Comparison of ENCODE assay signal across 23 cellular contexts in the genomic region with DNA sequence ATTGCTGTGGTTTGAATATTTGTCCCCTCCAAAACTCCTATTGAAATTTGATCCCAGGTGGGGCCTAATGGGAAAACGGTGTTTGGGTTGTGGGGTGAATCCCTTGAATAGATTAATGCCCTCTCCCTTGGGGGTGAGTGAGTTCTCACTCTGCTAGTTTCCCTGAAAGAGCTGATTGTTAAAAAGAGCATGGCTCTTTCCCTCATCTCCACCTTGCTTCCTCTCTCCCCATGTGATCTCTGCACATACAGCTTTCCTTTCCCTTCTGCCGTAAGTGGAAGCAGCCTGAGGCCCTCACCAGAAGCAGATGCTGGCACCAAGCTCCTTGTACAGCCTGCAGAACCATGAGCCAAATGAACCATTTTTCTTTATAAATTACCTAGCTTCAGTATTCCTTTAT.
"Had no signal": no experiment of that assay in that cellular context is flagged by ENCODE, and none has a peak within 500 bp of the region (broad histone marks: within the 10 kb centered on the region; RNA-seq: fewer than 3 reads in every experiment).

No MANE protein-coding gene starts in this region.

- H3K27ac Mint-ChIP-seq: activated CD4-positive, alpha-beta memory T cell treated with anti-CD3 and anti-CD28 coated beads, Interleukin-2, amount 10 ng/mL, durations not matched to agents 7 days and 5 days; activated CD4-positive, alpha-beta T cell treated with anti-CD3 and anti-CD28 coated beads, Interleukin-2, amount 10 ng/mL, durations not matched to agents 7 days and 5 days; activated naive CD4-positive, alpha-beta T cell treated with anti-CD3 and anti-CD28 coated beads, Interleukin-2, amount 50 U/mL, for 24 hours; activated naive CD8-positive, alpha-beta T cell treated with anti-CD3 and anti-CD28 coated beads, Interleukin-2, amount 50 U/mL, for 24 hours; activated T-cell treated with anti-CD3 and anti-CD28 coated beads, Interleukin-2, amount 50 U/mL, for 24 hours; natural killer cell had no signal

- H3K4me3 Mint-ChIP-seq: activated CD4-positive, alpha-beta memory T cell treated with anti-CD3 and anti-CD28 coated beads, Interleukin-2, amount 10 ng/mL, durations not matched to agents 7 days and 5 days; activated CD4-positive, alpha-beta T cell treated with anti-CD3 and anti-CD28 coated beads, Interleukin-2, amount 10 ng/mL, durations not matched to agents 7 days and 5 days; activated naive CD4-positive, alpha-beta T cell treated with anti-CD3 and anti-CD28 coated beads, Interleukin-2, amount 50 U/mL, for 24 hours; activated naive CD8-positive, alpha-beta T cell treated with anti-CD3 and anti-CD28 coated beads, Interleukin-2, amount 50 U/mL, for 24 hours; activated T-cell treated with anti-CD3 and anti-CD28 coated beads, Interleukin-2, amount 50 U/mL, for 24 hours; natural killer cell had no signal

- DNase-seq: activated CD4-positive, alpha-beta memory T cell treated with anti-CD3 and anti-CD28 coated beads, Interleukin-2, amount 10 ng/mL, durations not matched to agents 7 days and 5 days; activated CD4-positive, alpha-beta T cell treated with anti-CD3 and anti-CD28 coated beads, Interleukin-2, amount 10 ng/mL, durations not matched to agents 7 days and 5 days; activated CD4-positive, CD25-positive, alpha-beta regulatory T cell treated with anti-CD3 and anti-CD28 coated beads, Interleukin-2, amount 50 U/mL, for 72 hours; activated CD8-positive, alpha-beta memory T cell treated with anti-CD3 and anti-CD28 coated beads, Interleukin-2, amount 50 U/mL, for 48 hours; activated naive CD8-positive, alpha-beta T cell treated with anti-CD3 and anti-CD28 coated beads, Interleukin-2, amount 50 U/mL, for 24 hours; activated T-cell treated with anti-CD3 and anti-CD28 coated beads, Interleukin-2, amount 50 U/mL, for 24 hours; central memory CD4-positive, alpha-beta T cell; foreskin keratinocyte; heart left ventricle; hypothalamus; left lung; lower lobe of right lung; mesenchymal stem cell; natural killer cell; posterior cingulate gyrus; right lobe of liver; stimulated activated CD4-positive, alpha-beta T cell treated with anti-CD3 and anti-CD28 coated beads, Interleukin-2, amount 100 ng/mL, for 48 hours; stimulated activated naive CD4-positive, alpha-beta T cell treated with Interleukin-2 at 50 U/mL for 16 hours; T-helper 9 cell; WERI-Rb-1 had no signal

- H3K36me3 Mint-ChIP-seq: activated naive CD4-positive, alpha-beta T cell treated with anti-CD3 and anti-CD28 coated beads, Interleukin-2, amount 50 U/mL, for 24 hours; natural killer cell had no signal

- ATAC-seq: activated naive CD8-positive, alpha-beta T cell treated with anti-CD3 and anti-CD28 coated beads, Interleukin-2, amount 50 U/mL, for 24 hours; foreskin keratinocyte; heart left ventricle; left lung; lower lobe of right lung; natural killer cell; right lobe of liver had no signal

- H3K27me3 Mint-ChIP-seq: activated CD4-positive, alpha-beta memory T cell treated with anti-CD3 and anti-CD28 coated beads, Interleukin-2, amount 10 ng/mL, durations not matched to agents 7 days and 5 days; activated CD4-positive, alpha-beta T cell treated with anti-CD3 and anti-CD28 coated beads, Interleukin-2, amount 10 ng/mL, durations not matched to agents 7 days and 5 days; activated T-cell treated with anti-CD3 and anti-CD28 coated beads, Interleukin-2, amount 50 U/mL, for 24 hours had no signal

- H3K9me3 ChIP-seq: breast epithelium, heart left ventricle, left lung, lower lobe of right lung, right lobe of liver, tibial nerve had no signal

- H3K4me1 ChIP-seq: breast epithelium, heart left ventricle, left lung, lower lobe of right lung, right lobe of liver, tibial nerve had no signal

- H3K27me3 ChIP-seq: breast epithelium, foreskin keratinocyte, left lung, right lobe of liver, tibial nerve had no signal

- H3K9me3 Mint-ChIP-seq: activated CD4-positive, alpha-beta memory T cell treated with anti-CD3 and anti-CD28 coated beads, Interleukin-2, amount 10 ng/mL, durations not matched to agents 7 days and 5 days; activated CD4-positive, alpha-beta T cell treated with anti-CD3 and anti-CD28 coated beads, Interleukin-2, amount 10 ng/mL, durations not matched to agents 7 days and 5 days; activated naive CD4-positive, alpha-beta T cell treated with anti-CD3 and anti-CD28 coated beads, Interleukin-2, amount 50 U/mL, for 24 hours; activated naive CD8-positive, alpha-beta T cell treated with anti-CD3 and anti-CD28 coated beads, Interleukin-2, amount 50 U/mL, for 24 hours; activated T-cell treated with anti-CD3 and anti-CD28 coated beads, Interleukin-2, amount 50 U/mL, for 24 hours; natural killer cell had no signal

- H3K27ac ChIP-seq: breast epithelium, foreskin keratinocyte, heart left ventricle, left lung, lower lobe of right lung, right lobe of liver, tibial nerve, WERI-Rb-1 had no signal

- H3K4me1 Mint-ChIP-seq: activated CD4-positive, alpha-beta memory T cell treated with anti-CD3 and anti-CD28 coated beads, Interleukin-2, amount 10 ng/mL, durations not matched to agents 7 days and 5 days; activated CD4-positive, alpha-beta T cell treated with anti-CD3 and anti-CD28 coated beads, Interleukin-2, amount 10 ng/mL, durations not matched to agents 7 days and 5 days; activated naive CD4-positive, alpha-beta T cell treated with anti-CD3 and anti-CD28 coated beads, Interleukin-2, amount 50 U/mL, for 24 hours; activated naive CD8-positive, alpha-beta T cell treated with anti-CD3 and anti-CD28 coated beads, Interleukin-2, amount 50 U/mL, for 24 hours; natural killer cell had no signal
